1 cellular context compared by ENCODE assay signal in genomic region chr1:155006601-155007101, GRCh38.
TF ChIP-seq lines count a peak whose summit lies in the region.

No MANE protein-coding gene starts in this region.

TF ChIP-seq in HEK293, 187 proteins besides CTCF, POLR2A, EP300 and RAD21 (continued from another document):
- 0 out of 2 replicates have a peak, but pooled peaks have one; percentile 41 for TF ChIP-seq PATZ1 (tag by site-specific recombination; IDR thresholded peaks at IDR 0.05)
- no peak for TF ChIP-seq ZNF785 (tag by site-specific recombination; IDR thresholded peaks at IDR 0.05)
- no peak for TF ChIP-seq ZNF248 (tag by site-specific recombination; IDR thresholded peaks at IDR 0.05)
- no peak for TF ChIP-seq ZNF169 (tag by site-specific recombination; IDR thresholded peaks at IDR 0.05)
- no peak for TF ChIP-seq ZNF19 (tag by site-specific recombination; IDR thresholded peaks at IDR 0.05; ENCODE audit: low read depth)
- TF ChIP-seq ZNF776 (tag by site-specific recombination; IDR thresholded peaks at IDR 0.05; ENCODE audit: borderline replicate concordance) = no peak
- no peak for TF ChIP-seq ZNF521 (tag by site-specific recombination; IDR thresholded peaks at IDR 0.05)
- TF ChIP-seq KLF8 (tag by site-specific recombination; IDR thresholded peaks at IDR 0.05) = 0 out of 2 replicates have a peak, but pooled peaks have one; percentile 51
- no peak for TF ChIP-seq KLF7 (tag by site-specific recombination; IDR thresholded peaks at IDR 0.05; ENCODE audit: borderline replicate concordance)
- peak; percentile 66 for TF ChIP-seq ZNF366 (tag by site-specific recombination; conservative IDR thresholded peaks at IDR 0.05)
- TF ChIP-seq, protein P1, sequence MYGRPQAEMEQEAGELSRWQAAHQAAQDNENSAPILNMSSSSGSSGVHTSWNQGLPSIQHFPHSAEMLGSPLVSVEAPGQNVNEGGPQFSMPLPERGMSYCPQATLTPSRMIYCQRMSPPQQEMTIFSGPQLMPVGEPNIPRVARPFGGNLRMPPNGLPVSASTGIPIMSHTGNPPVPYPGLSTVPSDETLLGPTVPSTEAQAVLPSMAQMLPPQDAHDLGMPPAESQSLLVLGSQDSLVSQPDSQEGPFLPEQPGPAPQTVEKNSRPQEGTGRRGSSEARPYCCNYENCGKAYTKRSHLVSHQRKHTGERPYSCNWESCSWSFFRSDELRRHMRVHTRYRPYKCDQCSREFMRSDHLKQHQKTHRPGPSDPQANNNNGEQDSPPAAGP (tag by site-specific recombination; IDR thresholded peaks at IDR 0.05) = 0 out of 2 replicates have a peak, but pooled peaks have one; percentile 22
